Comparison of ENCODE assay signal across 25 cellular contexts in genomic region chr1:95126846-95127245, GRCh38. TPM values are rescaled to one million over a fixed set of nuclear protein-coding genes. Genes with fewer than 3 reads are reported as not detected.
"Had no signal": no experiment of that assay in that cellular context is flagged by ENCODE, and none has a peak within 500 bp of the region (broad histone marks: within the 10 kb centered on the region; RNA-seq: fewer than 3 reads in every experiment).

No MANE protein-coding gene starts in this region.

- ATAC-seq: activated CD4-positive, CD25-positive, alpha-beta regulatory T cell treated with anti-CD3 and anti-CD28 coated beads, Interleukin-2, amount 50 U/mL, for 24 hours; activated CD8-positive, alpha-beta T cell treated with anti-CD3 and anti-CD28 coated beads for 36 hours; Panc1; SK-N-SH treated with all-trans-retinoic acid at 6 μM for 48 hours had no signal

- DNase-seq: activated CD4-positive, alpha-beta T cell treated with anti-CD3 and anti-CD28 coated beads for 4 hours; activated CD8-positive, alpha-beta memory T cell treated with anti-CD3 and anti-CD28 coated beads, Interleukin-2, amount 50 U/mL, for 4 hours; activated CD8-positive, alpha-beta T cell treated with anti-CD3 and anti-CD28 coated beads for 36 hours; activated effector memory CD4-positive, alpha-beta T cell treated with Interleukin-2 at 50 U/mL for 16 hours; activated naive CD4-positive, alpha-beta T cell; aorta; central memory CD4-positive, alpha-beta T cell; MM.1S; NCI-H1105; NCI-H1436 treated with DMSO at 0.1 percent for 48 hours; NCI-H187; NCI-H2081; NCI-H510A treated with DMSO at 0.1 percent for 48 hours; NCI-H69; NK-92 treated with Interleukin-12 subunit alpha and Interleukin-12 subunit beta, amount 100 ng/mL, for 24 hours; OCI-M1; SHP77; SW 1271 had no signal

- H3K4me3 ChIP-seq: breast epithelium, SJSA1 had no signal

- H3K9me3 ChIP-seq: breast epithelium, SJSA1 had no signal

- H3K9ac ChIP-seq: KMS-11 had no signal

- H3K36me3 ChIP-seq: breast epithelium, SJSA1 had no signal

- H3K27ac ChIP-seq: breast epithelium, KMS-11, SJSA1 had no signal

- H3K27me3 ChIP-seq: breast epithelium, SJSA1 had no signal

- H3K4me1 ChIP-seq: breast epithelium, SJSA1 had no signal

RNA-seq across cellular contexts. Expression of gene TLCD4, which starts 9.7 kb away (rescaled TPM):
- total RNA-seq: activated T-helper 1 cell treated with anti-CD3 and anti-CD28 coated beads, Interleukin-12 subunit alpha, Interleukin-12 subunit beta, Interleukin-2, Interleukin-4 antibody, amounts not matched to agents 30 ng/mL and 10 ng/mL and 1 ng/mL, durations not matched to agents 14 hours and 24 hours and 36 hours had no signal
